Comparison of ENCODE assay signal across 1 cellular context in genomic region chr1:79005945-79006344, GRCh38.
TF ChIP-seq lines count a peak whose summit lies in the region.

No MANE protein-coding gene starts in this region.

TF ChIP-seq in IMR-90, 13 proteins besides CTCF, POLR2A, EP300 and RAD21 (continued from another document):
- TF ChIP-seq ELK1 (IDR thresholded peaks at IDR 0.05; ENCODE audit: borderline replicate concordance, low read depth, low read length) (no peak), RCOR1 (IDR thresholded peaks at IDR 0.05; ENCODE audit: insufficient replicate concordance, low read length) (no peak), SMC3 (IDR thresholded peaks at IDR 0.05; ENCODE audit: low read depth, low read length) (no peak), MXI1 (IDR thresholded peaks at IDR 0.05; ENCODE audit: borderline replicate concordance, low read depth, low read length) (no peak), NFE2L2 (IDR thresholded peaks at IDR 0.05; ENCODE audit: low read depth, low read length) (no peak), RFX5 (IDR thresholded peaks at IDR 0.05; ENCODE audit: low read depth, low read length) (no peak), MAZ (IDR thresholded peaks at IDR 0.05; ENCODE audit: borderline replicate concordance, low read depth, low read length) (no peak), BHLHE40 (IDR thresholded peaks at IDR 0.05; ENCODE audit: low read depth, low read length) (no peak), CEBPB (IDR thresholded peaks at IDR 0.05; ENCODE audit: low read depth, low read length) (no peak), MAFK (IDR thresholded peaks at IDR 0.05; ENCODE audit: low read depth, low read length) (no peak), CHD1 (IDR thresholded peaks at IDR 0.05; ENCODE audit: low read depth, low read length) (no peak), USF2 (IDR thresholded peaks at IDR 0.05; ENCODE audit: low read depth, low read length) (no peak)
TF ChIP-seq in IMR-90: peak in this region for 0.
